8 cellular contexts compared by ENCODE assay signal in genomic region chr1:181189691-181190361, GRCh38.
A peak's percentile ranks its signal among the peaks of the same experiment; 100 is the strongest.
DNase-seq lines count a peak whose midpoint lies in the region; ATAC-seq and TF ChIP-seq lines count a peak whose summit lies in the region.

No MANE protein-coding gene starts in this region.

- H3K4me3 ChIP-seq in HUES48 (ENCODE audit: low read depth, low read length): peak overlapping the region; percentile 46; the same call in 1 of the 2 replicates
- peak overlapping the region; percentile 26 for H3K4me3 ChIP-seq in SJCRH30

- H3K36me3 Mint-ChIP-seq in glutamatergic neuron (ENCODE audit: unreplicated experiment): peaks cover 11% of the 10 kb centered on the region
- no peaks in the 10 kb centered on the region for H3K36me3 Mint-ChIP-seq in type B pancreatic cell

- H3K4me3 Mint-ChIP-seq in glutamatergic neuron (ENCODE audit: unreplicated experiment): peak overlapping the region; percentile 83
- peak overlapping the region; percentile 74 for H3K4me3 Mint-ChIP-seq in type B pancreatic cell

- H3K27ac ChIP-seq in HUES48 (ENCODE audit: low read depth, low read length) (no peak overlapping the region), SJCRH30 (no peak overlapping the region)

- in situ Hi-C loops in ACHN (cut with HindIII; ENCODE audit: low pct_ligation_motif_present, low pct_unique_long_range_greater_than_20kb, low sequenced_read_pairs): no loop called here

- no peak overlapping the region for H3K9ac ChIP-seq in HUES48 (ENCODE audit: low read depth, low read length)

- H3K27me3 Mint-ChIP-seq in glutamatergic neuron (ENCODE audit: unreplicated experiment) (peaks cover 5% of the 10 kb centered on the region), type B pancreatic cell (peaks cover 56% of the 10 kb centered on the region)

- H3K9me3 ChIP-seq in HUES48 (ENCODE audit: control insufficient read depth, insufficient read depth, low read length) (no peaks in the 10 kb centered on the region), SJCRH30 (replicated peaks) (no peaks in the 10 kb centered on the region)

- H3K9me3 Mint-ChIP-seq in glutamatergic neuron (ENCODE audit: unreplicated experiment) (peaks cover 15% of the 10 kb centered on the region), type B pancreatic cell (peaks cover 4% of the 10 kb centered on the region)

- H3K27ac Mint-ChIP-seq in glutamatergic neuron (ENCODE audit: unreplicated experiment) (no peak overlapping the region), type B pancreatic cell (no peak overlapping the region)

- H3K4me1 Mint-ChIP-seq in glutamatergic neuron (ENCODE audit: low read depth, unreplicated experiment) (peaks cover 9% of the 10 kb centered on the region), type B pancreatic cell (ENCODE audit: unreplicated experiment) (no peaks in the 10 kb centered on the region)

- H3K4me1 ChIP-seq in HUES48 (ENCODE audit: control insufficient read depth, insufficient read depth, low read length) (no peaks in the 10 kb centered on the region), SJCRH30 (no peaks in the 10 kb centered on the region)

- TF ChIP-seq CTCF in glutamatergic neuron (IDR thresholded peaks at IDR 0.05; ENCODE audit: partially characterized antibody, unreplicated experiment) (peak; percentile 98), type B pancreatic cell (conservative IDR thresholded peaks at IDR 0.05) (peak; percentile 97)

- ATAC-seq in GM18502 (IDR thresholded peaks at IDR 0.05; ENCODE audit: poor library complexity, unreplicated experiment): peak; percentile 66

- H3K27me3 ChIP-seq in HUES48 (ENCODE audit: control insufficient read depth, insufficient read depth, low read length): peaks cover 12% of the 10 kb centered on the region
- H3K27me3 ChIP-seq in SJCRH30: no peaks in the 10 kb centered on the region

- no peaks in the 10 kb centered on the region for H3K36me3 ChIP-seq in HUES48 (ENCODE audit: control insufficient read depth, insufficient read depth, low read length)
- no peaks in the 10 kb centered on the region for H3K36me3 ChIP-seq in SJCRH30

- DNase-seq in ACHN (peak; percentile 63), SJCRH30 (peak; percentile 34 to 72), glutamatergic neuron (peak; percentile 91), pons (ENCODE audit: low spot score) (peak; percentile 29), type B pancreatic cell (ENCODE audit: extremely low spot score, unreplicated experiment) (peak; percentile 90)
- peak; percentile 52 for DNase-seq in activated gamma-delta T cell treated with anti-CD3 and anti-CD28 coated beads, Interleukin-2, amount 50 U/mL, for 16 hours (ENCODE audit: low read depth)

Comparison
In these comparisons a context has a peak if more than half of its experiments do, and no peak if none do; other contexts are left out.
1. DNase-seq: peak in every context shown above with its lines; median percentile 91 in glutamatergic neuron; 90 in type B pancreatic cell; 63 in ACHN; 53 in SJCRH30; 52 in activated gamma-delta T cell treated with anti-CD3 and anti-CD28 coated beads, Interleukin-2, amount 50 U/mL, for 16 hours; 29 in pons.